ENCODE assay signal across 8 cellular contexts in genomic region chr6:40049128-40049527, GRCh38.
"Had no signal": no experiment of that assay in that cellular context is flagged by ENCODE, and none has a peak within 500 bp of the region (broad histone marks: within the 10 kb centered on the region; RNA-seq: fewer than 3 reads in every experiment).

No MANE protein-coding gene starts in this region.

- H3K36me3 ChIP-seq: HAP-1 had no signal

- H2AFZ ChIP-seq: GM23248 had no signal

- H3K9me3 ChIP-seq: HAP-1 had no signal

- ATAC-seq: HCT116, HepG2 had no signal

- H3K4me1 ChIP-seq: HAP-1 had no signal

- H3K4me3 ChIP-seq: GM23248, HAP-1 had no signal

- DNase-seq: GM23248, GOT3, H7, HFFc6 had no signal

- H3K27ac ChIP-seq: GM23248, HL-60 had no signal

- H3K9ac ChIP-seq: GM23248 had no signal
